Comparison of ENCODE assay signal across 28 cellular contexts in genomic region chr11:68938816-68939582, GRCh38. TPM values are rescaled to one million over a fixed set of nuclear protein-coding genes. Genes with fewer than 3 reads are reported as not detected.
DNase-seq lines count a peak whose midpoint lies in the region; ATAC-seq and TF ChIP-seq lines count a peak whose summit lies in the region.
"Had no signal": no experiment of that assay in that cellular context is flagged by ENCODE, and none has a peak within 500 bp of the region (broad histone marks: within the 10 kb centered on the region; RNA-seq: fewer than 3 reads in every experiment).

No MANE protein-coding gene starts in this region.

- no peaks in the 10 kb centered on the region; the same call in 1 of the 2 replicates for H3K36me3 ChIP-seq in GM23248 (ENCODE audit: low read depth)

- no peaks in the 10 kb centered on the region for H3K9me3 Mint-ChIP-seq in activated T-cell treated with anti-CD3 and anti-CD28 coated beads, Interleukin-2, amount 50 U/mL, for 24 hours
- no peaks in the 10 kb centered on the region for H3K9me3 Mint-ChIP-seq in activated T-cell treated with anti-CD3 and anti-CD28 coated beads, Interleukin-2, amount 50 U/mL, for 72 hours
- no peaks in the 10 kb centered on the region for H3K9me3 Mint-ChIP-seq in chondrocyte (ENCODE audit: low read depth)
- H3K9me3 Mint-ChIP-seq in stimulated activated effector memory CD8-positive, alpha-beta T cell treated with anti-CD3 and anti-CD28 coated beads, Interleukin-12 subunit alpha, Interleukin-12 subunit beta, amount 100 ng/mL, for 72 hours: no peaks in the 10 kb centered on the region
- H3K9me3 Mint-ChIP-seq: activated T-helper 1 cell treated with anti-CD3 and anti-CD28 coated beads, Interleukin-12 subunit alpha, Interleukin-12 subunit beta, Interleukin-2, Interleukin-4 antibody, amounts not matched to agents 30 ng/mL and 10 ng/mL and 1 ng/mL, durations not matched to agents 14 hours and 24 hours and 36 hours; H9; T-helper 1 cell treated with Interleukin-12 subunit alpha and Interleukin-12 subunit beta and Interleukin-4 antibody, amounts not matched to agents 30 μg/mL and 1 μg/mL, for 36 hours had no signal

- H3K4me3 Mint-ChIP-seq in activated T-cell treated with anti-CD3 and anti-CD28 coated beads, Interleukin-2, amount 50 U/mL, for 24 hours: no peak overlapping the region
- H3K4me3 Mint-ChIP-seq in activated T-cell treated with anti-CD3 and anti-CD28 coated beads, Interleukin-2, amount 50 U/mL, for 72 hours: no peak overlapping the region
- H3K4me3 Mint-ChIP-seq in chondrocyte (ENCODE audit: unreplicated experiment): no peak overlapping the region
- no peak overlapping the region for H3K4me3 Mint-ChIP-seq in stimulated activated effector memory CD8-positive, alpha-beta T cell treated with anti-CD3 and anti-CD28 coated beads, Interleukin-12 subunit alpha, Interleukin-12 subunit beta, amount 100 ng/mL, for 72 hours
- H3K4me3 Mint-ChIP-seq: activated naive CD8-positive, alpha-beta T cell; activated T-helper 1 cell treated with anti-CD3 and anti-CD28 coated beads, Interleukin-12 subunit alpha, Interleukin-12 subunit beta, Interleukin-2, Interleukin-4 antibody, amounts not matched to agents 30 ng/mL and 10 ng/mL and 1 ng/mL, durations not matched to agents 14 hours and 24 hours and 36 hours; H9; T-helper 1 cell treated with Interleukin-12 subunit alpha and Interleukin-12 subunit beta and Interleukin-4 antibody, amounts not matched to agents 30 μg/mL and 1 μg/mL, for 36 hours had no signal

- H3F3A ChIP-seq in GM23248 (ENCODE audit: insufficient read depth): no peaks in the 10 kb centered on the region

- H3K27ac Mint-ChIP-seq in activated T-cell treated with anti-CD3 and anti-CD28 coated beads, Interleukin-2, amount 50 U/mL, for 24 hours: peak overlapping the region; percentile 28
- no peak overlapping the region for H3K27ac Mint-ChIP-seq in activated T-cell treated with anti-CD3 and anti-CD28 coated beads, Interleukin-2, amount 50 U/mL, for 72 hours
- H3K27ac Mint-ChIP-seq in chondrocyte (ENCODE audit: unreplicated experiment): no peak overlapping the region
- peak overlapping the region; percentile 54 for H3K27ac Mint-ChIP-seq in stimulated activated effector memory CD8-positive, alpha-beta T cell treated with anti-CD3 and anti-CD28 coated beads, Interleukin-12 subunit alpha, Interleukin-12 subunit beta, amount 100 ng/mL, for 72 hours
- H3K27ac Mint-ChIP-seq: activated naive CD8-positive, alpha-beta T cell; activated T-helper 1 cell treated with anti-CD3 and anti-CD28 coated beads, Interleukin-12 subunit alpha, Interleukin-12 subunit beta, Interleukin-2, Interleukin-4 antibody, amounts not matched to agents 30 ng/mL and 10 ng/mL and 1 ng/mL, durations not matched to agents 14 hours and 24 hours and 36 hours; T-helper 1 cell treated with Interleukin-12 subunit alpha and Interleukin-12 subunit beta and Interleukin-4 antibody, amounts not matched to agents 30 μg/mL and 1 μg/mL, for 36 hours had no signal

- H3K4me1 ChIP-seq in GM23248 (ENCODE audit: insufficient read depth): no peaks in the 10 kb centered on the region

- H3K79me2 ChIP-seq in GM23248 (ENCODE audit: insufficient read depth): no peaks in the 10 kb centered on the region

- no peak overlapping the region for H3K27ac ChIP-seq in GM23248
- H3K27ac ChIP-seq: SK-N-MC, tibial nerve had no signal

- ATAC-seq in activated T-cell treated with anti-CD3 and anti-CD28 coated beads, Interleukin-2, amount 50 U/mL, for 72 hours (replicated peaks in 1 of 2): no peak
- ATAC-seq in stimulated activated effector memory CD8-positive, alpha-beta T cell treated with anti-CD3 and anti-CD28 coated beads, Interleukin-12 subunit alpha, Interleukin-12 subunit beta, amount 100 ng/mL, for 72 hours: no peak

- in situ Hi-C loops in G401 (cut with HindIII; ENCODE audit: low sequenced_read_pairs) (no loop called here), GM23248 (cut with MboI) (no loop called here)

- no peak overlapping the region for H2AFZ ChIP-seq in GM23248

- no peaks in the 10 kb centered on the region for H3K27me3 Mint-ChIP-seq in activated T-cell treated with anti-CD3 and anti-CD28 coated beads, Interleukin-2, amount 50 U/mL, for 24 hours
- H3K27me3 Mint-ChIP-seq in activated T-cell treated with anti-CD3 and anti-CD28 coated beads, Interleukin-2, amount 50 U/mL, for 72 hours (ENCODE audit: low read depth): no peaks in the 10 kb centered on the region
- H3K27me3 Mint-ChIP-seq in chondrocyte (ENCODE audit: low read depth): no peaks in the 10 kb centered on the region
- H3K27me3 Mint-ChIP-seq: activated naive CD8-positive, alpha-beta T cell had no signal

- no peaks in the 10 kb centered on the region for H3K9me2 ChIP-seq in GM23248 (ENCODE audit: insufficient read depth)

- H3K9ac ChIP-seq in GM23248: no peak overlapping the region

- H3K4me2 ChIP-seq in GM23248 (ENCODE audit: unreplicated experiment): no peak overlapping the region

- H4K20me1 ChIP-seq in GM23248 (ENCODE audit: insufficient read depth): no peaks in the 10 kb centered on the region

- TF ChIP-seq CTCF in chondrocyte (IDR thresholded peaks at IDR 0.05): no peak

- peaks cover 72% of the 10 kb centered on the region for H3K36me3 Mint-ChIP-seq in activated T-cell treated with anti-CD3 and anti-CD28 coated beads, Interleukin-2, amount 50 U/mL, for 24 hours (ENCODE audit: low read depth)
- peaks cover 0 to 4% of the 10 kb centered on the region in 2 donors for H3K36me3 Mint-ChIP-seq in activated T-cell treated with anti-CD3 and anti-CD28 coated beads, Interleukin-2, amount 50 U/mL, for 72 hours (ENCODE audit: insufficient read depth in 2 of 2)
- H3K36me3 Mint-ChIP-seq in chondrocyte (ENCODE audit: low read depth): peaks cover 8% of the 10 kb centered on the region
- peaks cover 24% of the 10 kb centered on the region for H3K36me3 Mint-ChIP-seq in stimulated activated effector memory CD8-positive, alpha-beta T cell treated with anti-CD3 and anti-CD28 coated beads, Interleukin-12 subunit alpha, Interleukin-12 subunit beta, amount 100 ng/mL, for 72 hours
- H3K36me3 Mint-ChIP-seq: activated naive CD8-positive, alpha-beta T cell had no signal

- DNase-seq in activated T-cell treated with anti-CD3 and anti-CD28 coated beads, Interleukin-2, amount 50 U/mL, for 24 hours: no peak
- no peak for DNase-seq in activated T-cell treated with anti-CD3 and anti-CD28 coated beads, Interleukin-2, amount 50 U/mL, for 72 hours
- DNase-seq in G401 (ENCODE audit: low spot score): peak; percentile 73
- DNase-seq in chondrocyte (ENCODE audit: low spot score): peak; percentile 86
- no peak for DNase-seq in stimulated activated effector memory CD8-positive, alpha-beta T cell treated with anti-CD3 and anti-CD28 coated beads, Interleukin-12 subunit alpha, Interleukin-12 subunit beta, amount 100 ng/mL, for 72 hours (ENCODE audit: low spot score in 2 of 2)
- no peak for DNase-seq in GDM1 (lab: John Stamatoyannopoulos, UW)
- no peak for DNase-seq in GM23248
- no peak for DNase-seq in mesenteric fat pad (ENCODE audit: low spot score)
- DNase-seq: activated CD4-positive, alpha-beta T cell treated with anti-CD3 and anti-CD28 coated beads for 4 hours; central memory CD4-positive, alpha-beta T cell; H9; kidney glomerular epithelial cell; NCI-H1092 treated with DMSO at 0.1 percent for 48 hours; NCI-H2029; NCI-H526 treated with DMSO at 0.1 percent for 48 hours; nucleus accumbens; RPMI8226; stimulated activated CD4-positive, alpha-beta T cell treated with anti-CD3 and anti-CD28 coated beads, Interleukin-4, amount 100 ng/mL, for 1 hour; stimulated activated naive CD4-positive, alpha-beta T cell had no signal

- 87 to 90% methylated on average over 17 of the region's 17 CpGs for WGBS in GM23248 (ENCODE audit: low coverage in 1 of 2, low lambda C conversion rate in 2 of 2, missing lambda C conversion rate in 2 of 2), 2 experiments

- H3K9me3 ChIP-seq in GM23248 (ENCODE audit: low read depth): no peaks in the 10 kb centered on the region
- H3K9me3 ChIP-seq: tibial nerve had no signal

- H3K4me1 Mint-ChIP-seq in activated T-cell treated with anti-CD3 and anti-CD28 coated beads, Interleukin-2, amount 50 U/mL, for 24 hours (ENCODE audit: low read depth): no peaks in the 10 kb centered on the region
- no peaks in the 10 kb centered on the region for H3K4me1 Mint-ChIP-seq in activated T-cell treated with anti-CD3 and anti-CD28 coated beads, Interleukin-2, amount 50 U/mL, for 72 hours (ENCODE audit: low read depth)
- peaks cover 17% of the 10 kb centered on the region for H3K4me1 Mint-ChIP-seq in chondrocyte (ENCODE audit: low read depth)
- H3K4me1 Mint-ChIP-seq in stimulated activated effector memory CD8-positive, alpha-beta T cell treated with anti-CD3 and anti-CD28 coated beads, Interleukin-12 subunit alpha, Interleukin-12 subunit beta, amount 100 ng/mL, for 72 hours: no peaks in the 10 kb centered on the region
- H3K4me1 Mint-ChIP-seq: H9 had no signal

- H3K4me3 ChIP-seq in GM23248: no peak overlapping the region
- H3K4me3 ChIP-seq: SK-N-MC, tibial nerve had no signal

- no peaks in the 10 kb centered on the region for H3K27me3 ChIP-seq in GM23248 (replicated peaks; ENCODE audit: insufficient read depth)
- H3K27me3 ChIP-seq: tibial nerve had no signal

RNA-seq across cellular contexts. Expression of gene IGHMBP2, which starts 35.3 kb away (rescaled TPM):
- 10 to 100 TPM; 29.2 to 40.6 TPM for total RNA-seq in activated T-cell treated with anti-CD3 and anti-CD28 coated beads, Interleukin-2, amount 50 U/mL, for 72 hours
- 19.1 and 21.3 TPM in 2 replicates for total RNA-seq in G401 (2014; rRNA removed; shearing (Covaris generic))
- 17.4 to 21.4 TPM (median 18.1 TPM) in 3 replicates for total RNA-seq in chondrocyte
- total RNA-seq in GM23248 (2014; rRNA removed; shearing (Covaris generic)): 5.2 and 5.8 TPM in 2 replicates
- polyA plus RNA-seq in GM23248 (2016; fragmentation: Nextera tagmentation; extraction: Ambion mirVana): 7.2 and 9.3 TPM in 2 replicates
- total RNA-seq in mesenteric fat pad: 16.7 TPM

RNA-seq across cellular contexts. Expression of gene MRPL21, which starts 35.4 kb away (rescaled TPM):
- 10 to 100 TPM; 56.4 to 74.0 TPM for total RNA-seq in activated T-cell treated with anti-CD3 and anti-CD28 coated beads, Interleukin-2, amount 50 U/mL, for 72 hours
- total RNA-seq in G401 (2014; rRNA removed; shearing (Covaris generic)): 99.9 and 120 TPM in 2 replicates
- 31.5 to 41.4 TPM (median 36.9 TPM) in 3 replicates for total RNA-seq in chondrocyte
- 22.6 and 45.0 TPM in 2 replicates for total RNA-seq in GM23248 (2014; rRNA removed; shearing (Covaris generic))
- polyA plus RNA-seq in GM23248 (2016; fragmentation: Nextera tagmentation; extraction: Ambion mirVana): 122 and 126 TPM in 2 replicates
- 41.9 TPM for total RNA-seq in mesenteric fat pad

RNA-seq across cellular contexts. Expression of gene MRGPRD, which starts 41.8 kb away (rescaled TPM):
- total RNA-seq in activated T-cell treated with anti-CD3 and anti-CD28 coated beads, Interleukin-2, amount 50 U/mL, for 72 hours: not detected
- not detected in 2 replicates for total RNA-seq in G401 (2014; rRNA removed; shearing (Covaris generic))
- total RNA-seq in chondrocyte (not detected in 3 replicates), mesenteric fat pad (not detected)
- not detected in 2 replicates for total RNA-seq in GM23248 (2014; rRNA removed; shearing (Covaris generic))
- polyA plus RNA-seq in GM23248 (2016; fragmentation: Nextera tagmentation; extraction: Ambion mirVana): not detected in 2 replicates
- total RNA-seq: activated T-helper 1 cell treated with anti-CD3 and anti-CD28 coated beads, Interleukin-12 subunit alpha, Interleukin-12 subunit beta, Interleukin-2, Interleukin-4 antibody, amounts not matched to agents 30 ng/mL and 10 ng/mL and 1 ng/mL, durations not matched to agents 14 hours and 24 hours and 36 hours; endothelial cell of umbilical vein; H9; myocyte; renal cortical epithelial cell; tibial nerve had no signal
- polyA plus RNA-seq: aorta, endothelial cell of umbilical vein had no signal

Comparison
In these comparisons a context has a peak if more than half of its experiments do, and no peak if none do; other contexts are left out.
1. H3K27ac Mint-ChIP-seq: peak in activated T-cell treated with anti-CD3 and anti-CD28 coated beads, Interleukin-2, amount 50 U/mL, for 24 hours (single experiment) and stimulated activated effector memory CD8-positive, alpha-beta T cell treated with anti-CD3 and anti-CD28 coated beads, Interleukin-12 subunit alpha, Interleukin-12 subunit beta, amount 100 ng/mL, for 72 hours (single experiment); none in activated T-cell treated with anti-CD3 and anti-CD28 coated beads, Interleukin-2, amount 50 U/mL, for 72 hours (single experiment) and chondrocyte (single experiment).
2. DNase-seq: peak in G401 (single experiment) and chondrocyte (single experiment); none in activated T-cell treated with anti-CD3 and anti-CD28 coated beads, Interleukin-2, amount 50 U/mL, for 24 hours (single experiment), activated T-cell treated with anti-CD3 and anti-CD28 coated beads, Interleukin-2, amount 50 U/mL, for 72 hours (0 of 2), stimulated activated effector memory CD8-positive, alpha-beta T cell treated with anti-CD3 and anti-CD28 coated beads, Interleukin-12 subunit alpha, Interleukin-12 subunit beta, amount 100 ng/mL, for 72 hours (0 of 2), GDM1 (single experiment), GM23248 (single experiment) and mesenteric fat pad (single experiment).